Comparison of ENCODE assay signal across 1 cellular context in genomic region chr19:18389095-18389735, GRCh38.
TF ChIP-seq lines count a peak whose summit lies in the region.

No MANE protein-coding gene starts in this region.

TF ChIP-seq in WTC11, 78 proteins besides CTCF, POLR2A, EP300 and RAD21 (continued from another document):
- no peak for TF ChIP-seq ZNF512 (CRISPR knock-in tag; IDR thresholded peaks at IDR 0.05; ENCODE audit: borderline replicate concordance)
